ENCODE assay signal across 9 cellular contexts in the genomic region with DNA sequence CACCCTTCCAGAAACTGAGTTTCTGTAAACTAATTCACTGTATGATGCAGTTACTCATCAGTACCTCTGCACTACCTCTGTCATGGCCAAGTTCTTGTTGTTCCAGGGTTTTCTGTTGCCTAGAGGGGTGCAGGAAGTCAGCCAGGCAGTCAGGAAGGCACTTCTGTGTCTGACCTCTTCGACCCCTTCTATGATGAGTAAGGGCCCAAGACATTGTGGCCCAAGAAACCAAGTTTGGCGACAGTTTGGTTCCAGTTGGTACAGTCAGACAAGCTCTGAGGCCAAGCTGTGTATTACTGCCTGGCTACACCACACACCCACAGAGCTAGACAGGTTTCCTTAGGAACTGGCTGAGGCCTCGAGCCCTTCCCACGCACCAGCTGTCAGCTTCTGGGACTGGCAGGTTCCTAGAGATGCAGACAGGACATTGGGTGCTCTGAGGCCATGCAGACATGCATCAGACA. TPM values are rescaled to one million over a fixed set of nuclear protein-coding genes. Genes with fewer than 3 reads are reported as not detected.
A peak's percentile ranks its signal among the peaks of the same experiment; 100 is the strongest.
DNase-seq lines count a peak whose midpoint lies in the region; ATAC-seq and TF ChIP-seq lines count a peak whose summit lies in the region.
"Had no signal": no experiment of that assay in that cellular context is flagged by ENCODE, and none has a peak within 500 bp of the region (broad histone marks: within the 10 kb centered on the region; RNA-seq: fewer than 3 reads in every experiment).

No MANE protein-coding gene starts in this region.

- H3K4me3 Mint-ChIP-seq in T-helper 2 cell treated with Interferon-gamma antibody and Interleukin-4, amounts not matched to agents 5 μg/mL and 100 μg/mL, for 36 hours: no peak overlapping the region

- no peaks in the 10 kb centered on the region for H3K27me3 Mint-ChIP-seq in T-helper 2 cell treated with Interferon-gamma antibody and Interleukin-4, amounts not matched to agents 5 μg/mL and 100 μg/mL, for 36 hours (ENCODE audit: low read depth)

- H3K27ac Mint-ChIP-seq in T-helper 2 cell treated with Interferon-gamma antibody and Interleukin-4, amounts not matched to agents 5 μg/mL and 100 μg/mL, for 36 hours: no peak overlapping the region

- no peak for TF ChIP-seq EP300 in stomach (IDR thresholded peaks at IDR 0.05)

- no peak for TF ChIP-seq POLR2A in stomach (IDR thresholded peaks at IDR 0.05)

- peak; percentile 41 for DNase-seq in T-helper 2 cell treated with Interferon-gamma antibody and Interleukin-4, amounts not matched to agents 5 μg/mL and 100 μg/mL, for 36 hours (ENCODE audit: low spot score)
- DNase-seq in T-helper 2 cell (no peak), RPMI7951 (ENCODE audit: low read depth) (peak; percentile 96), foreskin fibroblast (peak; percentile 67 to 78), stomach (no peak), midbrain (lab: John Stamatoyannopoulos, UW) (no peak)

- no peaks in the 10 kb centered on the region for H3K9me3 Mint-ChIP-seq in T-helper 2 cell treated with Interferon-gamma antibody and Interleukin-4, amounts not matched to agents 5 μg/mL and 100 μg/mL, for 36 hours

- 50 to 69% (median 58%) methylated on average over 2 to 4 of the region's 4 CpGs for WGBS in stomach, 5 donors

- ATAC-seq in GM18517 (IDR thresholded peaks at IDR 0.05; ENCODE audit: unreplicated experiment) (no peak), HG03108 (IDR thresholded peaks at IDR 0.05; ENCODE audit: unreplicated experiment) (no peak)

- H3K27me3 ChIP-seq in stomach: no peaks in the 10 kb centered on the region

- H3K27ac ChIP-seq in stomach: peak overlapping the region; percentile 51 to 77 (median 71)
- H3K27ac ChIP-seq: SK-N-MC had no signal

- peaks cover 70% of the 10 kb centered on the region for H3K36me3 Mint-ChIP-seq in T-helper 2 cell treated with Interferon-gamma antibody and Interleukin-4, amounts not matched to agents 5 μg/mL and 100 μg/mL, for 36 hours (ENCODE audit: low read depth)

- H3K4me1 ChIP-seq in stomach: peaks cover 46 to 75% (median 64%) of the 10 kb centered on the region in 4 donors

- H3K36me3 ChIP-seq in stomach: peaks cover 14 to 90% (median 62%) of the 10 kb centered on the region in 4 donors

- H3K9me3 ChIP-seq in stomach: no peaks in the 10 kb centered on the region

- TF ChIP-seq CTCF in foreskin fibroblast (IDR thresholded peaks at IDR 0.05; ENCODE audit: low read depth, low read length): no peak
- no peak for TF ChIP-seq CTCF in stomach (IDR thresholded peaks at IDR 0.05)

- intact Hi-C loops in stomach (cut with DNase I; ENCODE audit: low total_unique reads): no loop called here

- H3K4me3 ChIP-seq in foreskin fibroblast (ENCODE audit: low read depth in 1 of 2, low read length in 2 of 2): no peak overlapping the region
- no peak overlapping the region for H3K4me3 ChIP-seq in stomach
- H3K4me3 ChIP-seq: SK-N-MC had no signal

- H3K4me1 Mint-ChIP-seq in T-helper 2 cell treated with Interferon-gamma antibody and Interleukin-4, amounts not matched to agents 5 μg/mL and 100 μg/mL, for 36 hours (ENCODE audit: low read depth): peaks cover 68% of the 10 kb centered on the region

RNA-seq across cellular contexts. Expression of a gene that starts 41.2 kb away (rescaled TPM):
- total RNA-seq in RPMI7951 (2014; rRNA removed; shearing (Covaris generic)): 21.7 and 25.2 TPM in 2 replicates
- total RNA-seq in stomach: 10 to 100 TPM; 11.1 to 87.2 (median 23.5) TPM
- 10 to 100 TPM; 40.6 to 64.4 (median 62.5) TPM for polyA plus RNA-seq in stomach

Comparison
In these comparisons a context has a peak if more than half of its experiments do, and no peak if none do; other contexts are left out.
1. DNase-seq: peak in T-helper 2 cell treated with Interferon-gamma antibody and Interleukin-4, amounts not matched to agents 5 μg/mL and 100 μg/mL, for 36 hours (single experiment), RPMI7951 (single experiment) and foreskin fibroblast (2 of 2); none in T-helper 2 cell (0 of 5), stomach (single experiment) and midbrain (single experiment).